Comparison of ENCODE assay signal across 1 cellular context in genomic region chr6:27503436-27504030, GRCh38.
TF ChIP-seq lines count a peak whose summit lies in the region.

No MANE protein-coding gene starts in this region.

TF ChIP-seq in HepG2, 621 proteins besides CTCF, POLR2A, EP300 and RAD21 (continued from another document and continues in another):
- TF ChIP-seq NCOR1 (IDR thresholded peaks at IDR 0.05; ENCODE audit: borderline replicate concordance, low read length): no peak; the same call in 1 of the 2 replicates
- peak; percentile 38; the same call in 1 of the 2 replicates for TF ChIP-seq SRY (CRISPR knock-in tag; IDR thresholded peaks at IDR 0.05)
- no peak for TF ChIP-seq ZNF781 (CRISPR knock-in tag; IDR thresholded peaks at IDR 0.05; ENCODE audit: borderline replicate concordance, not compliant biosample characterization)
- TF ChIP-seq KLF16 (CRISPR knock-in tag; IDR thresholded peaks at IDR 0.05): peak in 1 of 2 experiments; percentile 58; a peak in 1 of 4 replicates
- no peak for TF ChIP-seq KDM1A (CRISPR knock-in tag; IDR thresholded peaks at IDR 0.05)
- TF ChIP-seq ZBTB21 (CRISPR knock-in tag; IDR thresholded peaks at IDR 0.05): no peak
- no peak for TF ChIP-seq SRSF1 (optimal IDR thresholded peaks at IDR 0.05; ENCODE audit: low read depth, low read length)
- TF ChIP-seq PHF5A (CRISPR knock-in tag; IDR thresholded peaks at IDR 0.05; ENCODE audit: low read depth, unreplicated experiment): no peak
- no peak for TF ChIP-seq KIAA2018 (CRISPR knock-in tag; IDR thresholded peaks at IDR 0.05; ENCODE audit: borderline replicate concordance)
- no peak for TF ChIP-seq SAP130 (CRISPR knock-in tag; IDR thresholded peaks at IDR 0.05; ENCODE audit: low read depth)
- no peak for TF ChIP-seq FOXK1 (CRISPR knock-in tag; IDR thresholded peaks at IDR 0.05; ENCODE audit: borderline replicate concordance, low read depth)
- no peak for TF ChIP-seq ZBTB34 (CRISPR knock-in tag; IDR thresholded peaks at IDR 0.05)
- TF ChIP-seq ZFP36L1 (CRISPR knock-in tag; IDR thresholded peaks at IDR 0.05): no peak
- no peak for TF ChIP-seq ZNF891 (CRISPR knock-in tag; IDR thresholded peaks at IDR 0.05)
- TF ChIP-seq MBD4 (IDR thresholded peaks at IDR 0.05; ENCODE audit: borderline replicate concordance, low read length): no peak
- no peak for TF ChIP-seq ATF3 (CRISPR knock-in tag; IDR thresholded peaks at IDR 0.05)
- TF ChIP-seq HMGXB3 (CRISPR knock-in tag; IDR thresholded peaks at IDR 0.05; ENCODE audit: borderline replicate concordance): no peak
- no peak for TF ChIP-seq ZFP82 (CRISPR knock-in tag; IDR thresholded peaks at IDR 0.05; ENCODE audit: borderline replicate concordance)
- TF ChIP-seq RCOR2 (CRISPR knock-in tag; IDR thresholded peaks at IDR 0.05): no peak
- no peak for TF ChIP-seq NKX3-1 (CRISPR knock-in tag; IDR thresholded peaks at IDR 0.05)
- no peak for TF ChIP-seq HDAC6 (IDR thresholded peaks at IDR 0.05; ENCODE audit: low read depth, low read length)
- no peak for TF ChIP-seq CERS6 (CRISPR knock-in tag; IDR thresholded peaks at IDR 0.05)
- 0 out of 2 replicates have a peak, but pooled peaks have one; percentile 65 for TF ChIP-seq CENPBD1 (CRISPR knock-in tag; IDR thresholded peaks at IDR 0.05; ENCODE audit: borderline replicate concordance, low read depth)
- no peak for TF ChIP-seq ZNF740 (CRISPR knock-in tag; IDR thresholded peaks at IDR 0.05)
- no peak for TF ChIP-seq ZNF234 (CRISPR knock-in tag; conservative IDR thresholded peaks at IDR 0.05)
- TF ChIP-seq ZNF816 (CRISPR knock-in tag; IDR thresholded peaks at IDR 0.05; ENCODE audit: borderline replicate concordance): no peak
- no peak for TF ChIP-seq PAX8 (CRISPR knock-in tag; IDR thresholded peaks at IDR 0.05; ENCODE audit: borderline replicate concordance)
- TF ChIP-seq ZNF766 (CRISPR knock-in tag; IDR thresholded peaks at IDR 0.05; ENCODE audit: borderline replicate concordance): peak; percentile 61; the same call in 1 of the 2 replicates
- TF ChIP-seq ARID5B (CRISPR knock-in tag; IDR thresholded peaks at IDR 0.05): peak; percentile 69; the same call in 1 of the 2 replicates
- TF ChIP-seq PHF20 (CRISPR knock-in tag; IDR thresholded peaks at IDR 0.05): no peak
- no peak for TF ChIP-seq KLF11 (CRISPR knock-in tag; IDR thresholded peaks at IDR 0.05)
- TF ChIP-seq ISX (CRISPR knock-in tag; conservative IDR thresholded peaks at IDR 0.05): no peak
- no peak for TF ChIP-seq GPN1 (CRISPR knock-in tag; IDR thresholded peaks at IDR 0.05; ENCODE audit: borderline replicate concordance)
- TF ChIP-seq PBX3 (CRISPR knock-in tag; IDR thresholded peaks at IDR 0.05; ENCODE audit: borderline replicate concordance): no peak
- TF ChIP-seq RBM39 (IDR thresholded peaks at IDR 0.05; ENCODE audit: low read depth, low read length, poor library complexity, severe bottlenecking): no peak
